Comparison of ENCODE assay signal across 7 cellular contexts in genomic region chr4:165232623-165233433, GRCh38. TPM values are rescaled to one million over a fixed set of nuclear protein-coding genes. Genes with fewer than 3 reads are reported as not detected.
DNase-seq lines count a peak whose midpoint lies in the region; ATAC-seq and TF ChIP-seq lines count a peak whose summit lies in the region.
"Not testable (repeated sequence)": the region's sequence is repeated elsewhere in the genome, so short reads cannot be mapped to it uniquely, and the experiment has no call there.

No MANE protein-coding gene starts in this region.

- POLR2A ChIA-PET in activated CD4-positive, alpha-beta memory T cell treated with anti-CD3 and anti-CD28 coated beads, Interleukin-2, amount 10 ng/mL, durations not matched to agents 7 days and 5 days (lab: Charles Lee): not testable (repeated sequence)

- TF ChIP-seq CTCF in ascending aorta (IDR thresholded peaks at IDR 0.05); left lung (IDR thresholded peaks at IDR 0.05): not testable (repeated sequence)

- not testable (repeated sequence) for H3K9me3 ChIP-seq in ascending aorta, left lung

- peak; percentile 50 for ATAC-seq in GM18861 (IDR thresholded peaks at IDR 0.05; ENCODE audit: unreplicated experiment)
- peak; percentile 62 for ATAC-seq in GM21526 (IDR thresholded peaks at IDR 0.05; ENCODE audit: low FRiP score, unreplicated experiment)
- peak; percentile 66 for ATAC-seq in HG02870 (IDR thresholded peaks at IDR 0.05; ENCODE audit: unreplicated experiment)
- ATAC-seq in HG03442 (IDR thresholded peaks at IDR 0.05; ENCODE audit: unreplicated experiment): peak; percentile 64
- ATAC-seq in left lung: peak; percentile 88

- CTCF ChIA-PET in activated CD4-positive, alpha-beta memory T cell treated with anti-CD3 and anti-CD28 coated beads, Interleukin-2, amount 10 ng/mL, durations not matched to agents 7 days and 5 days (lab: Charles Lee): not testable (repeated sequence)

- H3K4me3 ChIP-seq in ascending aorta, left lung: not testable (repeated sequence)

- H3K4me3 Mint-ChIP-seq in activated CD4-positive, alpha-beta memory T cell treated with anti-CD3 and anti-CD28 coated beads, Interleukin-2, amount 10 ng/mL, durations not matched to agents 7 days and 5 days: peak overlapping the region; percentile 24

- H3K4me1 ChIP-seq in ascending aorta: peaks cover 0 to 14% of the 10 kb centered on the region in 2 donors
- H3K4me1 ChIP-seq in left lung: not testable (repeated sequence)

- DNase-seq in activated CD4-positive, alpha-beta memory T cell treated with anti-CD3 and anti-CD28 coated beads, Interleukin-2, amount 10 ng/mL, durations not matched to agents 7 days and 5 days; ascending aorta (ENCODE audit: low spot score in 2 of 2); left lung: not testable (repeated sequence)

- not testable (repeated sequence) for H3K36me3 ChIP-seq in ascending aorta
- peaks cover 0 to 27% of the 10 kb centered on the region in 2 donors for H3K36me3 ChIP-seq in left lung

- H3K4me1 Mint-ChIP-seq in activated CD4-positive, alpha-beta memory T cell treated with anti-CD3 and anti-CD28 coated beads, Interleukin-2, amount 10 ng/mL, durations not matched to agents 7 days and 5 days: peaks cover 31% of the 10 kb centered on the region

- H3K27me3 ChIP-seq in ascending aorta, left lung: not testable (repeated sequence)

- H3K27ac Mint-ChIP-seq in activated CD4-positive, alpha-beta memory T cell treated with anti-CD3 and anti-CD28 coated beads, Interleukin-2, amount 10 ng/mL, durations not matched to agents 7 days and 5 days: peak overlapping the region; percentile 89

- peaks cover 46% of the 10 kb centered on the region for H3K36me3 Mint-ChIP-seq in activated CD4-positive, alpha-beta memory T cell treated with anti-CD3 and anti-CD28 coated beads, Interleukin-2, amount 10 ng/mL, durations not matched to agents 7 days and 5 days (ENCODE audit: low read depth)

- H3K27me3 Mint-ChIP-seq in activated CD4-positive, alpha-beta memory T cell treated with anti-CD3 and anti-CD28 coated beads, Interleukin-2, amount 10 ng/mL, durations not matched to agents 7 days and 5 days: not testable (repeated sequence)

- H3K27ac ChIP-seq in ascending aorta (peak overlapping the region; percentile 69 to 78), left lung (peak overlapping the region; percentile 13 to 37)

- not testable (repeated sequence) for H3K9me3 Mint-ChIP-seq in activated CD4-positive, alpha-beta memory T cell treated with anti-CD3 and anti-CD28 coated beads, Interleukin-2, amount 10 ng/mL, durations not matched to agents 7 days and 5 days

- intact Hi-C loops in ascending aorta (cut with DNase I); left lung (cut with DNase I): not testable (repeated sequence)

RNA-seq across cellular contexts. Expression of gene KLHL2, which starts 25.5 kb away (rescaled TPM):
- total RNA-seq in activated CD4-positive, alpha-beta memory T cell treated with anti-CD3 and anti-CD28 coated beads, Interleukin-2, amount 10 ng/mL, durations not matched to agents 7 days and 5 days: 10 to 100 TPM; 27.4 to 28.6 TPM
- 0.96 TPM for total RNA-seq in ascending aorta
- 10 to 100 TPM; 32.9 to 53.4 TPM for total RNA-seq in left lung

Comparison
In these comparisons a context has a peak if more than half of its experiments do, and no peak if none do; other contexts are left out.
1. RNA of gene KLHL2, which starts 25.5 kb away (total RNA-seq): 32.9 to 53.4 TPM in left lung and 27.4 to 28.6 TPM in activated CD4-positive, alpha-beta memory T cell treated with anti-CD3 and anti-CD28 coated beads, Interleukin-2, amount 10 ng/mL, durations not matched to agents 7 days and 5 days; 0.96 TPM in ascending aorta (single experiment); every median in the first group is over 10 times any median in the second.
2. Peak in every context shown above with its lines, with median percentiles within 50 percentile points of each other: ATAC-seq.